Comparison of ENCODE assay signal across 23 cellular contexts in the genomic region with DNA sequence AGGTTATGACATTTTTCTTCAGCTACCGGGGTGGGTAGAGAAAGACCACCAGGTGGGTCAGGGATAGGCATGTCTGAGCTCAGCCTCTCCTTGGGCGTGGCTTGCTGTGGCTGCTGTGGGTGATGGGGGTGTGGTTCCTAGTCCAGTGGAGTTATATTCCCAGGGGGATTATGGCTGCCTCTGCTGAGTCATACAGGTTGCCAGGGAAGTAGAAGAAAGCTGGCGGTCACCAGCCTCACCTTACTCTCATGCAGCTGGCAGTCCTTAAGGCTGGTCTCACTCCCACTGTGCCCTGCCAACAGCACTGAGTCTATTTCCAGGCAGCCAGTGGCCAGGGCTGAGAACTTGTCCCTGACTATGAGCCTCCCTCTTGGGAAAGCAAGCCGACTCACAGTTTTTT.
DNase-seq lines count a peak whose midpoint lies in the region; TF ChIP-seq lines count a peak whose summit lies in the region.
"Had no signal": no experiment of that assay in that cellular context is flagged by ENCODE, and none has a peak within 500 bp of the region (broad histone marks: within the 10 kb centered on the region; RNA-seq: fewer than 3 reads in every experiment).

No MANE protein-coding gene starts in this region.

- H3K27me3 ChIP-seq in Karpas-422 (ENCODE audit: low read length) (no peaks in the 10 kb centered on the region), ascending aorta (no peaks in the 10 kb centered on the region), osteoblast (ENCODE audit: insufficient read depth, low read length) (no peaks in the 10 kb centered on the region), mesendoderm (ENCODE audit: insufficient read depth, low read length, poor library complexity) (no peaks in the 10 kb centered on the region)
- H3K27me3 ChIP-seq: dorsolateral prefrontal cortex had no signal

- H3K4ac ChIP-seq in mesendoderm (ENCODE audit: low read depth, low read length), result no peak overlapping the region

- DNase-seq in NCI-H2107 treated with DMSO at 0.1 percent for 48 hours (lab: John Stamatoyannopoulos, UW; ENCODE audit: unreplicated experiment), result peak; percentile 1
- no peak for DNase-seq in NCI-H2107 (lab: John Stamatoyannopoulos, UW)
- DNase-seq in Karpas-422, result peak; percentile 42
- peak; percentile 26 to 64 for DNase-seq in ascending aorta (ENCODE audit: low spot score in 2 of 2)
- peak; percentile 14 for DNase-seq in osteoblast (ENCODE audit: insufficient read length, low spot score, missing footprints)
- DNase-seq in mesendoderm, result no peak
- no peak for DNase-seq in NCI-H1105 treated with DMSO at 0.1 percent for 48 hours (lab: John Stamatoyannopoulos, UW)
- DNase-seq in foreskin fibroblast, result no peak
- DNase-seq: activated CD4-positive, alpha-beta T cell treated with anti-CD3 and anti-CD28 coated beads, Interleukin-2, amount 50 U/mL, for 4 hours; activated CD8-positive, alpha-beta memory T cell treated with anti-CD3 and anti-CD28 coated beads, Interleukin-2, amount 50 U/mL, for 4 hours; AML-193; CD8-positive, alpha-beta memory T cell; central memory CD4-positive, alpha-beta T cell; DMS79 treated with DMSO at 0.1 percent for 48 hours; HCEC 1CT; Kasumi-1; lower lobe of right lung; NCI-H1092 treated with DMSO at 0.1 percent for 48 hours; NCI-H2029 treated with DMSO at 0.1 percent for 48 hours; NCI-H774; Right ventricle myocardium superior; T-helper 9 cell had no signal

- no peak overlapping the region for H3K23ac ChIP-seq in mesendoderm (ENCODE audit: low read length)

- H4K8ac ChIP-seq in mesendoderm (ENCODE audit: low read depth, low read length), result no peak overlapping the region

- H3K18ac ChIP-seq in mesendoderm (ENCODE audit: low read length), result no peak overlapping the region

- H3K4me1 ChIP-seq in Karpas-422 (ENCODE audit: low read length), result no peaks in the 10 kb centered on the region; the same call in 1 of the 2 replicates
- peaks cover 0 to 8% of the 10 kb centered on the region in 2 donors for H3K4me1 ChIP-seq in ascending aorta
- H3K4me1 ChIP-seq in osteoblast (ENCODE audit: insufficient read depth, low read length), result no peaks in the 10 kb centered on the region
- no peaks in the 10 kb centered on the region for H3K4me1 ChIP-seq in mesendoderm (ENCODE audit: control insufficient read depth, low read depth, low read length)
- H3K4me1 ChIP-seq: lower lobe of right lung had no signal

- TF ChIP-seq CTCF in ascending aorta (IDR thresholded peaks at IDR 0.05) (no peak), osteoblast (IDR thresholded peaks at IDR 0.05; ENCODE audit: extremely low read depth, low read depth, low read length) (no peak), foreskin fibroblast (IDR thresholded peaks at IDR 0.05; ENCODE audit: low read depth, low read length) (no peak)

- no peaks in the 10 kb centered on the region for H3K79me1 ChIP-seq in mesendoderm (ENCODE audit: low read length)

- no peak overlapping the region for H2BK120ac ChIP-seq in mesendoderm (ENCODE audit: low read depth, low read length)

- intact Hi-C loops in ascending aorta (cut with DNase I), result no loop called here

- no peak overlapping the region for H2BK15ac ChIP-seq in mesendoderm (replicated peaks; ENCODE audit: low read depth)

- H3K4me3 ChIP-seq in Karpas-422 (ENCODE audit: low read length), result no peak overlapping the region
- no peak overlapping the region for H3K4me3 ChIP-seq in ascending aorta
- H3K4me3 ChIP-seq in osteoblast (ENCODE audit: insufficient read depth, low read length), result no peak overlapping the region
- H3K4me3 ChIP-seq in mesendoderm (ENCODE audit: low read length), result no peak overlapping the region
- no peak overlapping the region for H3K4me3 ChIP-seq in foreskin fibroblast (ENCODE audit: low read depth in 1 of 2, low read length in 2 of 2)
- H3K4me3 ChIP-seq: dorsolateral prefrontal cortex, lower lobe of right lung had no signal

- H2AFZ ChIP-seq in Karpas-422 (ENCODE audit: low read length) (no peak overlapping the region), osteoblast (ENCODE audit: low read length) (no peak overlapping the region)

- no peaks in the 10 kb centered on the region for H4K20me1 ChIP-seq in Karpas-422 (ENCODE audit: insufficient read depth, low read depth, low read length)
- H4K20me1 ChIP-seq in osteoblast (ENCODE audit: insufficient read depth, low read length), result no peaks in the 10 kb centered on the region

- H3K56ac ChIP-seq in mesendoderm (ENCODE audit: low read length), result no peak overlapping the region

- WGBS in mesendoderm (ENCODE audit: extremely low coverage, insufficient coverage, low lambda C conversion rate), result no CpG with 5 or more reads among the region's 4 CpGs

- no peak overlapping the region for H4K5ac ChIP-seq in mesendoderm (ENCODE audit: low read length)

- H3K9me3 ChIP-seq in Karpas-422 (ENCODE audit: low read length), result no peaks in the 10 kb centered on the region
- no peaks in the 10 kb centered on the region for H3K9me3 ChIP-seq in ascending aorta
- H3K9me3 ChIP-seq in osteoblast (ENCODE audit: low read depth, low read length), result no peaks in the 10 kb centered on the region
- H3K9me3 ChIP-seq: lower lobe of right lung had no signal

- no peaks in the 10 kb centered on the region for H3K9me2 ChIP-seq in Karpas-422 (replicated peaks; ENCODE audit: insufficient read depth, low read length)

- no peak overlapping the region for H3K4me2 ChIP-seq in Karpas-422 (ENCODE audit: low read depth, low read length, poor library complexity, severe bottlenecking)
- H3K4me2 ChIP-seq in osteoblast (ENCODE audit: insufficient read depth, low read length), result no peak overlapping the region
- H3K4me2 ChIP-seq in mesendoderm (ENCODE audit: low read length), result no peak overlapping the region

- no peaks in the 10 kb centered on the region for H3K36me3 ChIP-seq in Karpas-422 (ENCODE audit: insufficient read depth, low read length)
- H3K36me3 ChIP-seq in ascending aorta, result no peaks in the 10 kb centered on the region
- no peaks in the 10 kb centered on the region for H3K36me3 ChIP-seq in osteoblast (ENCODE audit: insufficient read depth, low read length)
- H3K36me3 ChIP-seq in mesendoderm (ENCODE audit: control insufficient read depth, insufficient read depth, low read length), result no peaks in the 10 kb centered on the region
- H3K36me3 ChIP-seq: lower lobe of right lung had no signal

- H3K27ac ChIP-seq in Karpas-422 (ENCODE audit: low read length) (no peak overlapping the region), ascending aorta (peak overlapping the region in 1 of 2 donors; percentile 36), osteoblast (ENCODE audit: low read depth, low read length) (no peak overlapping the region), mesendoderm (ENCODE audit: low read depth, low read length) (no peak overlapping the region)
- H3K27ac ChIP-seq: dorsolateral prefrontal cortex, lower lobe of right lung had no signal

- no peaks in the 10 kb centered on the region for H3K79me2 ChIP-seq in Karpas-422 (ENCODE audit: low read length)
- H3K79me2 ChIP-seq in osteoblast (ENCODE audit: insufficient read depth, low read length), result no peaks in the 10 kb centered on the region
- no peaks in the 10 kb centered on the region for H3K79me2 ChIP-seq in mesendoderm (ENCODE audit: control insufficient read depth, insufficient read depth, low read length)

- no peak overlapping the region for H3K9ac ChIP-seq in Karpas-422 (ENCODE audit: low read length)
- no peak overlapping the region for H3K9ac ChIP-seq in mesendoderm (ENCODE audit: low read length)

- H2BK5ac ChIP-seq in mesendoderm (ENCODE audit: low read length), result no peak overlapping the region

- H2AK5ac ChIP-seq in mesendoderm (ENCODE audit: low read length), result no peak overlapping the region

Comparison
In these comparisons a context has a peak if more than half of its experiments do, and no peak if none do; other contexts are left out.
1. DNase-seq: peak in NCI-H2107 treated with DMSO at 0.1 percent for 48 hours (single experiment), Karpas-422 (single experiment), ascending aorta (2 of 2) and osteoblast (single experiment); none in NCI-H2107 (single experiment), mesendoderm (single experiment), NCI-H1105 treated with DMSO at 0.1 percent for 48 hours (single experiment) and foreskin fibroblast (0 of 2).